8 cellular contexts compared by ENCODE assay signal in the genomic region with DNA sequence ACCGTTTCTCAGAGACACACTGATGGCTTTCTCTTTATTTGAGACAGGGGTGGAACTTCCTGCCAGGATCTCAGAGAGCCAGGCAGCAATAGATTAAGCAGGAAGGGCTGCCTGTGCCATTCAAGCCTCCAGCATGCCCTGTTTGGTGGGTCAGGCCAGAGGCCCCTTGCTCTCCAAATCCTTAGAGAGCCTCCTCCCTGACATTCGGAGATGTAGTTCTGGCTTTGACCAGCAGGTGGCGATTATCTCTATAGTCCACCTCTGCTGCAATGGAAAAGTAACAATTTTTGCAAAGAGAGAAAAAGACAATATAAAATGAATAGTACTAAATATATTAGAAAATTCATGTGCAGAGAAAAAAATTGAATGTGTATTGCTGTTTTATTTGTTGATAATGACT.
DNase-seq lines count a peak whose midpoint lies in the region; ATAC-seq and TF ChIP-seq lines count a peak whose summit lies in the region.

No MANE protein-coding gene starts in this region.

- H3K9me3 ChIP-seq in A673 (ENCODE audit: low read depth, low read length, poor library complexity, severe bottlenecking), result no peaks in the 10 kb centered on the region

- DNase-seq in A673 (ENCODE audit: low spot score) (peak; percentile 62), H4 (ENCODE audit: low spot score) (peak; percentile 13), activated B cell treated with CpG ODN at 0.5 μM for 24 hours (peak; percentile 18), dedifferentiated amniotic fluid mesenchymal stem cell (ENCODE audit: extremely low spot score) (peak; percentile 43), mesenteric fat pad (ENCODE audit: low spot score) (peak; percentile 68), NCI-H774 (lab: John Stamatoyannopoulos, UW) (no peak)
- peak; percentile 84 for DNase-seq in stimulated activated CD8-positive, alpha-beta memory T cell treated with anti-CD3 and anti-CD28 coated beads, Interleukin-4, amount 100 ng/mL, for 48 hours

- H3K27me3 Mint-ChIP-seq in activated B cell treated with CpG ODN at 0.5 μM for 24 hours, result no peaks in the 10 kb centered on the region

- POLR2A ChIA-PET in A673 (lab: Charles Lee; ENCODE audit: low non-redundant PET) (no interaction called here), activated B cell treated with CpG ODN at 0.5 μM for 24 hours (lab: Charles Lee) (no interaction called here)

- H3K9me3 Mint-ChIP-seq in activated B cell treated with CpG ODN at 0.5 μM for 24 hours, result no peaks in the 10 kb centered on the region

- no peak overlapping the region for H3K27ac Mint-ChIP-seq in activated B cell treated with CpG ODN at 0.5 μM for 24 hours

- intact Hi-C loops in A673 (cut with micrococcal nuclease; ENCODE audit: unreplicated experiment) (no loop called here), activated B cell treated with CpG ODN at 0.5 μM for 24 hours (cut with micrococcal nuclease) (no loop called here)

- no peaks in the 10 kb centered on the region for H3K36me3 Mint-ChIP-seq in activated B cell treated with CpG ODN at 0.5 μM for 24 hours (ENCODE audit: low read depth)

- no peaks in the 10 kb centered on the region for H3K4me1 ChIP-seq in A673 (ENCODE audit: insufficient read depth, low read length, poor library complexity, severe bottlenecking)

- H3K4me3 Mint-ChIP-seq in activated B cell treated with CpG ODN at 0.5 μM for 24 hours, result no peak overlapping the region

- H3K4me1 Mint-ChIP-seq in activated B cell treated with CpG ODN at 0.5 μM for 24 hours, result no peaks in the 10 kb centered on the region

- H3K4me3 ChIP-seq in A673 (ENCODE audit: low read depth, low read length, poor library complexity, severe bottlenecking), result no peak overlapping the region

- ATAC-seq in activated B cell treated with CpG ODN at 0.5 μM for 24 hours (ENCODE audit: low read depth) (no peak), HG03457 (IDR thresholded peaks at IDR 0.05; ENCODE audit: unreplicated experiment) (no peak)

- no peak overlapping the region for H3K27ac ChIP-seq in A673 (ENCODE audit: low read depth, low read length, poor library complexity, severe bottlenecking)

- no peaks in the 10 kb centered on the region for H3K36me3 ChIP-seq in A673 (ENCODE audit: insufficient read depth, low read length, poor library complexity, severe bottlenecking)

- peak; percentile 74 for TF ChIP-seq CTCF in A673 (conservative IDR thresholded peaks at IDR 0.05; ENCODE audit: low read depth, low read length)
- TF ChIP-seq CTCF in activated B cell treated with CpG ODN at 0.5 μM for 24 hours (IDR thresholded peaks at IDR 0.05), result no peak

- no peaks in the 10 kb centered on the region for H3K27me3 ChIP-seq in A673 (replicated peaks; ENCODE audit: insufficient read depth, low read depth, low read length, poor library complexity)

- BruUV-seq in A673 (replicated peaks; lab: Mats Ljungman, UMichigan), result no TSS peak

- CTCF ChIA-PET in A673 (lab: Charles Lee) (no interaction called here), activated B cell treated with CpG ODN at 0.5 μM for 24 hours (lab: Charles Lee) (no interaction called here)
